1 cellular context compared by ENCODE assay signal in genomic region chr6:31952140-31952805, GRCh38.
TF ChIP-seq lines count a peak whose summit lies in the region.

No MANE protein-coding gene starts in this region.

TF ChIP-seq in HepG2, 621 proteins besides CTCF, POLR2A, EP300 and RAD21 (continued from another document and continues in another):
- TF ChIP-seq THRA (CRISPR knock-in tag; IDR thresholded peaks at IDR 0.05; ENCODE audit: borderline replicate concordance) (0 out of 2 replicates have a peak, but pooled peaks have one; percentile 16), ZNF547 (CRISPR knock-in tag; IDR thresholded peaks at IDR 0.05) (no peak), MAZ (IDR thresholded peaks at IDR 0.05; ENCODE audit: borderline replicate concordance, low read depth, low read length) (0 out of 2 replicates have a peak, but pooled peaks have one; percentile 34), MAZ (CRISPR knock-in tag; IDR thresholded peaks at IDR 0.05; ENCODE audit: low read depth) (peak; percentile 39; the same call in 1 of the 2 replicates), KLF15 (CRISPR knock-in tag; IDR thresholded peaks at IDR 0.05; ENCODE audit: borderline replicate concordance) (no peak), ZNF574 (CRISPR knock-in tag; IDR thresholded peaks at IDR 0.05) (peak; percentile 80), KDM1A (CRISPR knock-in tag; IDR thresholded peaks at IDR 0.05) (no peak), SNAI1 (CRISPR knock-in tag; IDR thresholded peaks at IDR 0.05; ENCODE audit: borderline replicate concordance) (no peak), TCF12 (IDR thresholded peaks at IDR 0.05) (no peak), TCF12 (CRISPR knock-in tag; IDR thresholded peaks at IDR 0.05) (no peak), ZSCAN22 (CRISPR knock-in tag; IDR thresholded peaks at IDR 0.05) (no peak), ZXDC (CRISPR knock-in tag; IDR thresholded peaks at IDR 0.05) (no peak), ZNF484 (CRISPR knock-in tag; IDR thresholded peaks at IDR 0.05; ENCODE audit: borderline replicate concordance, low read depth) (no peak), ZNF30 (CRISPR knock-in tag; IDR thresholded peaks at IDR 0.05) (no peak), ZNF468 (CRISPR knock-in tag; IDR thresholded peaks at IDR 0.05) (no peak), ZNF451 (CRISPR knock-in tag; IDR thresholded peaks at IDR 0.05) (no peak), DBP (CRISPR knock-in tag; IDR thresholded peaks at IDR 0.05; ENCODE audit: not compliant biosample characterization) (no peak), RCOR2 (CRISPR knock-in tag; IDR thresholded peaks at IDR 0.05) (no peak), HDAC2 (CRISPR knock-in tag; IDR thresholded peaks at IDR 0.05) (peak; percentile 18; the same call in 1 of the 2 replicates), HOXA5 (CRISPR knock-in tag; IDR thresholded peaks at IDR 0.05) (no peak), RFX1 (IDR thresholded peaks at IDR 0.05) (no peak), TOPORS (CRISPR knock-in tag; IDR thresholded peaks at IDR 0.05) (no peak), NBN (conservative IDR thresholded peaks at IDR 0.05) (no peak), EED (CRISPR knock-in tag; IDR thresholded peaks at IDR 0.05) (no peak), MIER2 (CRISPR knock-in tag; IDR thresholded peaks at IDR 0.05) (peak; percentile 50; the same call in 1 of the 2 replicates), ZNF3 (CRISPR knock-in tag; IDR thresholded peaks at IDR 0.05) (no peak), KLF6 (CRISPR knock-in tag; IDR thresholded peaks at IDR 0.05) (no peak), ZNF720 (CRISPR knock-in tag; IDR thresholded peaks at IDR 0.05) (no peak), HMG20A (CRISPR knock-in tag; IDR thresholded peaks at IDR 0.05; ENCODE audit: borderline replicate concordance) (no peak), ZNF350 (CRISPR knock-in tag; IDR thresholded peaks at IDR 0.05; ENCODE audit: borderline replicate concordance, low read depth) (no peak), ZNF333 (CRISPR knock-in tag; IDR thresholded peaks at IDR 0.05; ENCODE audit: borderline replicate concordance) (no peak)
- TF ChIP-seq, protein P1, sequence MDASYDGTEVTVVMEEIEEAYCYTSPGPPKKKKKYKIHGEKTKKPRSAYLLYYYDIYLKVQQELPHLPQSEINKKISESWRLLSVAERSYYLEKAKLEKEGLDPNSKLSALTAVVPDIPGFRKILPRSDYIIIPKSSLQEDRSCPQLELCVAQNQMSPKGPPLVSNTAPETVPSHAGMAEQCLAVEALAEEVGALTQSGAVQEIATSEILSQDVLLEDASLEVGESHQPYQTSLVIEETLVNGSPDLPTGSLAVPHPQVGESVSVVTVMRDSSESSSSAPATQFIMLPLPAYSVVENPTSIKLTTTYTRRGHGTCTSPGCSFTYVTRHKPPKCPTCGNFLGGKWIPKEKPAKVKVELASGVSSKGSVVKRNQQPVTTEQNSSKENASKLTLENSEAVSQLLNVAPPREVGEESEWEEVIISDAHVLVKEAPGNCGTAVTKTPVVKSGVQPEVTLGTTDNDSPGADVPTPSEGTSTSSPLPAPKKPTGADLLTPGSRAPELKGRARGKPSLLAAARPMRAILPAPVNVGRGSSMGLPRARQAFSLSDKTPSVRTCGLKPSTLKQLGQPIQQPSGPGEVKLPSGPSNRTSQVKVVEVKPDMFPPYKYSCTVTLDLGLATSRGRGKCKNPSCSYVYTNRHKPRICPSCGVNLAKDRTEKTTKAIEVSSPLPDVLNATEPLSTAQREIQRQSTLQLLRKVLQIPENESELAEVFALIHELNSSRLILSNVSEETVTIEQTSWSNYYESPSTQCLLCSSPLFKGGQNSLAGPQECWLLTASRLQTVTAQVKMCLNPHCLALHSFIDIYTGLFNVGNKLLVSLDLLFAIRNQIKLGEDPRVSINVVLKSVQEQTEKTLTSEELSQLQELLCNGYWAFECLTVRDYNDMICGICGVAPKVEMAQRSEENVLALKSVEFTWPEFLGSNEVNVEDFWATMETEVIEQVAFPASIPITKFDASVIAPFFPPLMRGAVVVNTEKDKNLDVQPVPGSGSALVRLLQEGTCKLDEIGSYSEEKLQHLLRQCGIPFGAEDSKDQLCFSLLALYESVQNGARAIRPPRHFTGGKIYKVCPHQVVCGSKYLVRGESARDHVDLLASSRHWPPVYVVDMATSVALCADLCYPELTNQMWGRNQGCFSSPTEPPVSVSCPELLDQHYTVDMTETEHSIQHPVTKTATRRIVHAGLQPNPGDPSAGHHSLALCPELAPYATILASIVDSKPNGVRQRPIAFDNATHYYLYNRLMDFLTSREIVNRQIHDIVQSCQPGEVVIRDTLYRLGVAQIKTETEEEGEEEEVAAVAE (CRISPR knock-in tag; IDR thresholded peaks at IDR 0.05; ENCODE audit: borderline replicate concordance), result no peak
- TF ChIP-seq, protein P2, sequence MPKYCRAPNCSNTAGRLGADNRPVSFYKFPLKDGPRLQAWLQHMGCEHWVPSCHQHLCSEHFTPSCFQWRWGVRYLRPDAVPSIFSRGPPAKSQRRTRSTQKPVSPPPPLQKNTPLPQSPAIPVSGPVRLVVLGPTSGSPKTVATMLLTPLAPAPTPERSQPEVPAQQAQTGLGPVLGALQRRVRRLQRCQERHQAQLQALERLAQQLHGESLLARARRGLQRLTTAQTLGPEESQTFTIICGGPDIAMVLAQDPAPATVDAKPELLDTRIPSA (CRISPR knock-in tag; IDR thresholded peaks at IDR 0.05; ENCODE audit: borderline replicate concordance), result no peak
- TF ChIP-seq, protein P3, sequence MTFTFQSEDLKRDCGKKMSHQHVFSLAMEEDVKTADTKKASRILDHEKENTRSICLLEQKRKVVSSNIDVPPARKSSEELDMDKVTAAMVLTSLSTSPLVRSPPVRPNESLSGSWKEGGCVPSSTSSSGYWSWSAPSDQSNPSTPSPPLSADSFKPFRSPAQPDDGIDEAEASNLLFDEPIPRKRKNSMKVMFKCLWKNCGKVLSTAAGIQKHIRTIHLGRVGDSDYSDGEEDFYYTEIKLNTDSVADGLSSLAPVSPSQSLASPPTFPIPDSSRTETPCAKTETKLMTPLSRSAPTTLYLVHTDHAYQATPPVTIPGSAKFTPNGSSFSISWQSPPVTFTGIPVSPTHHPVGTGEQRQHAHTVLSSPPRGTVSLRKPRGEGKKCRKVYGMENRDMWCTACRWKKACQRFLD (CRISPR knock-in tag; IDR thresholded peaks at IDR 0.05; ENCODE audit: borderline replicate concordance), result no peak
- TF ChIP-seq, protein P4, sequence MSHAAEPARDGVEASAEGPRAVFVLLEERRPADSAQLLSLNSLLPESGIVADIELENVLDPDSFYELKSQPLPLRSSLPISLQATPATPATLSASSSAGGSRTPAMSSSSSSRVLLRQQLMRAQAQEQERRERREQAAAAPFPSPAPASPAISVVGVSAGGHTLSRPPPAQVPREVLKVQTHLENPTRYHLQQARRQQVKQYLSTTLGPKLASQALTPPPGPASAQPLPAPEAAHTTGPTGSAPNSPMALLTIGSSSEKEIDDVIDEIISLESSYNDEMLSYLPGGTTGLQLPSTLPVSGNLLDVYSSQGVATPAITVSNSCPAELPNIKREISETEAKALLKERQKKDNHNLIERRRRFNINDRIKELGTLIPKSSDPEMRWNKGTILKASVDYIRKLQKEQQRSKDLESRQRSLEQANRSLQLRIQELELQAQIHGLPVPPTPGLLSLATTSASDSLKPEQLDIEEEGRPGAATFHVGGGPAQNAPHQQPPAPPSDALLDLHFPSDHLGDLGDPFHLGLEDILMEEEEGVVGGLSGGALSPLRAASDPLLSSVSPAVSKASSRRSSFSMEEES (CRISPR knock-in tag; IDR thresholded peaks at IDR 0.05), result no peak
- TF ChIP-seq, protein P5, sequence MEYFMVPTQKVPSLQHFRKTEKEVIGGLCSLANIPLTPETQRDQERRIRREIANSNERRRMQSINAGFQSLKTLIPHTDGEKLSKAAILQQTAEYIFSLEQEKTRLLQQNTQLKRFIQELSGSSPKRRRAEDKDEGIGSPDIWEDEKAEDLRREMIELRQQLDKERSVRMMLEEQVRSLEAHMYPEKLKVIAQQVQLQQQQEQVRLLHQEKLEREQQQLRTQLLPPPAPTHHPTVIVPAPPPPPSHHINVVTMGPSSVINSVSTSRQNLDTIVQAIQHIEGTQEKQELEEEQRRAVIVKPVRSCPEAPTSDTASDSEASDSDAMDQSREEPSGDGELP (IDR thresholded peaks at IDR 0.05; ENCODE audit: borderline replicate concordance, low read depth), result no peak
- TF ChIP-seq, protein P6, sequence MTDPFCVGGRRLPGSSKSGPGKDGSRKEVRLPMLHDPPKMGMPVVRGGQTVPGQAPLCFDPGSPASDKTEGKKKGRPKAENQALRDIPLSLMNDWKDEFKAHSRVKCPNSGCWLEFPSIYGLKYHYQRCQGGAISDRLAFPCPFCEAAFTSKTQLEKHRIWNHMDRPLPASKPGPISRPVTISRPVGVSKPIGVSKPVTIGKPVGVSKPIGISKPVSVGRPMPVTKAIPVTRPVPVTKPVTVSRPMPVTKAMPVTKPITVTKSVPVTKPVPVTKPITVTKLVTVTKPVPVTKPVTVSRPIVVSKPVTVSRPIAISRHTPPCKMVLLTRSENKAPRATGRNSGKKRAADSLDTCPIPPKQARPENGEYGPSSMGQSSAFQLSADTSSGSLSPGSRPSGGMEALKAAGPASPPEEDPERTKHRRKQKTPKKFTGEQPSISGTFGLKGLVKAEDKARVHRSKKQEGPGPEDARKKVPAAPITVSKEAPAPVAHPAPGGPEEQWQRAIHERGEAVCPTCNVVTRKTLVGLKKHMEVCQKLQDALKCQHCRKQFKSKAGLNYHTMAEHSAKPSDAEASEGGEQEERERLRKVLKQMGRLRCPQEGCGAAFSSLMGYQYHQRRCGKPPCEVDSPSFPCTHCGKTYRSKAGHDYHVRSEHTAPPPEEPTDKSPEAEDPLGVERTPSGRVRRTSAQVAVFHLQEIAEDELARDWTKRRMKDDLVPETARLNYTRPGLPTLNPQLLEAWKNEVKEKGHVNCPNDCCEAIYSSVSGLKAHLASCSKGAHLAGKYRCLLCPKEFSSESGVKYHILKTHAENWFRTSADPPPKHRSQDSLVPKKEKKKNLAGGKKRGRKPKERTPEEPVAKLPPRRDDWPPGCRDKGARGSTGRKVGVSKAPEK (CRISPR knock-in tag; IDR thresholded peaks at IDR 0.05; ENCODE audit: borderline replicate concordance), result no peak
- TF ChIP-seq, protein P7, sequence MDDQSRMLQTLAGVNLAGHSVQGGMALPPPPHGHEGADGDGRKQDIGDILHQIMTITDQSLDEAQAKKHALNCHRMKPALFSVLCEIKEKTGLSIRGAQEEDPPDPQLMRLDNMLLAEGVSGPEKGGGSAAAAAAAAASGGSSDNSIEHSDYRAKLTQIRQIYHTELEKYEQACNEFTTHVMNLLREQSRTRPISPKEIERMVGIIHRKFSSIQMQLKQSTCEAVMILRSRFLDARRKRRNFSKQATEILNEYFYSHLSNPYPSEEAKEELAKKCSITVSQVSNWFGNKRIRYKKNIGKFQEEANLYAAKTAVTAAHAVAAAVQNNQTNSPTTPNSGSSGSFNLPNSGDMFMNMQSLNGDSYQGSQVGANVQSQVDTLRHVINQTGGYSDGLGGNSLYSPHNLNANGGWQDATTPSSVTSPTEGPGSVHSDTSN (CRISPR knock-in tag; IDR thresholded peaks at IDR 0.05; ENCODE audit: borderline replicate concordance), result no peak
- TF ChIP-seq, protein P8, sequence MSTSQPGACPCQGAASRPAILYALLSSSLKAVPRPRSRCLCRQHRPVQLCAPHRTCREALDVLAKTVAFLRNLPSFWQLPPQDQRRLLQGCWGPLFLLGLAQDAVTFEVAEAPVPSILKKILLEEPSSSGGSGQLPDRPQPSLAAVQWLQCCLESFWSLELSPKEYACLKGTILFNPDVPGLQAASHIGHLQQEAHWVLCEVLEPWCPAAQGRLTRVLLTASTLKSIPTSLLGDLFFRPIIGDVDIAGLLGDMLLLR (CRISPR knock-in tag; IDR thresholded peaks at IDR 0.05), result no peak
